ENCODE assay signal across 8 cellular contexts in the genomic region with DNA sequence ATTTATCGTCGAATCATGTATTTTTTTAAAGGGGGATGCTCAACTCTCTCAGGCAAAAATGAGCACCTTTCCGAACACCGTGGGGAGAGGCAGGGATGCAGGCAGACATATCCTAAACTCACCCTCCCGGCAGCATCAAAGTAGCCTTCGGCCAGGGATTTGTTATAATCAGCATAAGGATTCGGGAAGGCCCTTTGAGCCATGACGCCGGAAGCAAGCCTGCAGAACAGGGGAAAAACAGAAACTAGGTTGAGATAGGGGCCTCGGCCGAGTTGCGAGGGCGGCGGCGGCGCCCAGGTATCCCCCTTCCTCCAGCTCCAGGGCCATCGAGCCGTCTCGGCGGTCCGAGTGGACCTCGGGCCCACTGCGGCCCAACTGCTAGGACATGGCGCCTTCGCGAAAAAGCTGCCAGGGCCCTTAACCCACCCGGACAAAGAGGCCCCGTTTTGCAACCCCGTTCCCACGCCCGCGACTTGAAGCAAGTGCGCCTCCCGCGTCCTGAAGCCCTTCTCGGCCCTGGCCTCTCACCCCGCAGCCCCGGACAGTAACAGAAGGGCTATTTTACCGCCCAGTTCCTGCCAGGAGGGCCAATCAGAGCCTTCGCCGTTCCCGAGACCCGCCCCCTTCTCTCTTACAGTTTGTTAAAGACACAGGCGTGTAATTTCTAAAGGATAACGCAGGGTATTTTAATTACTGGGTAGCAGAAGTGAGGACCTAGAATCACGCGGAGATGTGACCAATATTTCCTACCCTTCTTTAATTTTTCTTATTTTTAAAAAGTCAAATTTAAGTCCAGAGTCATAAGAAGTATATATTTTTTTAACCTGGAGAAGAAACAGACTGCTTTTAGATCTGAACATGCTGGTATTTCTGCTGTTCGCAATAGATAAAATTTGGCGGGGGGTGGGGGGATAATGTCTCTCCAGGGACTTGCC. TPM values are rescaled to one million over a fixed set of nuclear protein-coding genes. Genes with fewer than 3 reads are reported as not detected.
DNase-seq lines count a peak whose midpoint lies in the region; ATAC-seq and TF ChIP-seq lines count a peak whose summit lies in the region.

A gene with protein sequence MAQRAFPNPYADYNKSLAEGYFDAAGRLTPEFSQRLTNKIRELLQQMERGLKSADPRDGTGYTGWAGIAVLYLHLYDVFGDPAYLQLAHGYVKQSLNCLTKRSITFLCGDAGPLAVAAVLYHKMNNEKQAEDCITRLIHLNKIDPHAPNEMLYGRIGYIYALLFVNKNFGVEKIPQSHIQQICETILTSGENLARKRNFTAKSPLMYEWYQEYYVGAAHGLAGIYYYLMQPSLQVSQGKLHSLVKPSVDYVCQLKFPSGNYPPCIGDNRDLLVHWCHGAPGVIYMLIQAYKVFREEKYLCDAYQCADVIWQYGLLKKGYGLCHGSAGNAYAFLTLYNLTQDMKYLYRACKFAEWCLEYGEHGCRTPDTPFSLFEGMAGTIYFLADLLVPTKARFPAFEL (minus strand): TSS at position 566 of the 935 bp plus-strand sequence. CDS start 363 bp downstream, at position 203.

- peak; percentile 85 for DNase-seq in CD14-positive monocyte (ENCODE audit: low spot score)
- peak; percentile 97 for DNase-seq in NCI-H82 (lab: John Stamatoyannopoulos, UW)
- DNase-seq in activated CD4-positive, alpha-beta memory T cell treated with anti-CD3 and anti-CD28 coated beads, Interleukin-2, amount 10 ng/mL, durations not matched to agents 7 days and 5 days, result peak; percentile 88
- peak; percentile 91 to 94 (median 94) for DNase-seq in right lobe of liver
- peak; percentile 71 to 77 for DNase-seq in stimulated activated CD4-positive, alpha-beta T cell treated with anti-CD3 and anti-CD28 coated beads, Interleukin-4, amount 100 ng/mL, for 4 hours

- H3K36me3 Mint-ChIP-seq in CD14-positive monocyte, result peaks cover 7 to 8% of the 10 kb centered on the region in 2 donors
- peaks cover 25% of the 10 kb centered on the region for H3K36me3 Mint-ChIP-seq in activated CD4-positive, alpha-beta memory T cell treated with anti-CD3 and anti-CD28 coated beads, Interleukin-2, amount 10 ng/mL, durations not matched to agents 7 days and 5 days (ENCODE audit: low read depth)

- no peaks in the 10 kb centered on the region for H3K9me3 ChIP-seq in duodenal mucosa (ENCODE audit: control insufficient read depth in 1 of 2, low read length in 2 of 2)
- H3K9me3 ChIP-seq in right lobe of liver, result no peaks in the 10 kb centered on the region

- TF ChIP-seq POLR2A in right lobe of liver (IDR thresholded peaks at IDR 0.05), result peak; percentile 82

- peaks cover 16 to 19% of the 10 kb centered on the region in 2 donors for H3K4me1 ChIP-seq in duodenal mucosa (ENCODE audit: control insufficient read depth in 1 of 2, insufficient read depth in 2 of 2, low read length in 2 of 2)
- H3K4me1 ChIP-seq in right lobe of liver, result peaks cover 0 to 5% (median 2%) of the 10 kb centered on the region in 4 donors

- peak within 1 kb of the TSS; percentile 96 to 97 for H3K4me3 Mint-ChIP-seq in CD14-positive monocyte
- H3K4me3 Mint-ChIP-seq in activated CD4-positive, alpha-beta memory T cell treated with anti-CD3 and anti-CD28 coated beads, Interleukin-2, amount 10 ng/mL, durations not matched to agents 7 days and 5 days, result peak within 1 kb of the TSS; percentile 99

- intact Hi-C loops in CD14-positive monocyte (cut with micrococcal nuclease), result no loop called here
- intact Hi-C loops in right lobe of liver (cut with DNase I), result no loop called here

- no peak for TF ChIP-seq CTCF in CD14-positive monocyte (IDR thresholded peaks at IDR 0.05)
- TF ChIP-seq CTCF in right lobe of liver (IDR thresholded peaks at IDR 0.05), result peak in 1 of 4 donors; percentile 11

- no peaks in the 10 kb centered on the region for H3K27me3 ChIP-seq in duodenal mucosa (ENCODE audit: control insufficient read depth in 1 of 2, insufficient read depth in 2 of 2, low read length in 2 of 2)
- no peaks in the 10 kb centered on the region for H3K27me3 ChIP-seq in right lobe of liver

- H3K27me3 Mint-ChIP-seq in CD14-positive monocyte (ENCODE audit: low read depth in 3 of 3), result no peaks in the 10 kb centered on the region
- no peaks in the 10 kb centered on the region for H3K27me3 Mint-ChIP-seq in activated CD4-positive, alpha-beta memory T cell treated with anti-CD3 and anti-CD28 coated beads, Interleukin-2, amount 10 ng/mL, durations not matched to agents 7 days and 5 days

- CTCF ChIA-PET in activated CD4-positive, alpha-beta memory T cell treated with anti-CD3 and anti-CD28 coated beads, Interleukin-2, amount 10 ng/mL, durations not matched to agents 7 days and 5 days (lab: Charles Lee), result interaction anchor here (0.9 to 1.4 kb wide), 3 partner anchors 13 to 28 kb away, joined by 3 to 5 read pairs (median 3); no protein-coding TSS in a partner anchor

- peaks cover 27% of the 10 kb centered on the region for H3K4me1 Mint-ChIP-seq in CD14-positive monocyte
- H3K4me1 Mint-ChIP-seq in activated CD4-positive, alpha-beta memory T cell treated with anti-CD3 and anti-CD28 coated beads, Interleukin-2, amount 10 ng/mL, durations not matched to agents 7 days and 5 days, result peaks cover 49% of the 10 kb centered on the region

- H3K9ac ChIP-seq in duodenal mucosa (ENCODE audit: low read depth in 1 of 2, low read length in 2 of 2), result peak within 1 kb of the TSS; percentile 79 to 81

- under 1% methylated on average over 31 of the region's 49 CpGs for WGBS in right lobe of liver (ENCODE audit: insufficient coverage, low coverage, low lambda C conversion rate, missing lambda C conversion rate)

- no peaks in the 10 kb centered on the region for H3K9me3 Mint-ChIP-seq in CD14-positive monocyte
- no peaks in the 10 kb centered on the region for H3K9me3 Mint-ChIP-seq in activated CD4-positive, alpha-beta memory T cell treated with anti-CD3 and anti-CD28 coated beads, Interleukin-2, amount 10 ng/mL, durations not matched to agents 7 days and 5 days

- H3K27ac ChIP-seq in duodenal mucosa (ENCODE audit: low read depth, low read length) (peak within 1 kb of the TSS; percentile 65), right lobe of liver (peak within 1 kb of the TSS; percentile 56 to 74 (median 64))

- POLR2A ChIA-PET in activated CD4-positive, alpha-beta memory T cell treated with anti-CD3 and anti-CD28 coated beads, Interleukin-2, amount 10 ng/mL, durations not matched to agents 7 days and 5 days (lab: Charles Lee), result no interaction called here

- H3K4me3 ChIP-seq in duodenal mucosa (ENCODE audit: low read depth in 1 of 2, low read length in 2 of 2), result peak within 1 kb of the TSS; percentile 87 to 96
- H3K4me3 ChIP-seq in right lobe of liver, result peak within 1 kb of the TSS; percentile 64 to 90 (median 77)

- H3K27ac Mint-ChIP-seq in CD14-positive monocyte, result peak within 1 kb of the TSS; percentile 81 to 93 (median 91)
- H3K27ac Mint-ChIP-seq in activated CD4-positive, alpha-beta memory T cell treated with anti-CD3 and anti-CD28 coated beads, Interleukin-2, amount 10 ng/mL, durations not matched to agents 7 days and 5 days, result peak within 1 kb of the TSS; percentile 96

- ATAC-seq in GM19395 (IDR thresholded peaks at IDR 0.05; ENCODE audit: unreplicated experiment), result peak; percentile 100
- ATAC-seq in HG03565 (IDR thresholded peaks at IDR 0.05; ENCODE audit: unreplicated experiment), result peak; percentile 100
- ATAC-seq in right lobe of liver, result peak; percentile 100

- H3K36me3 ChIP-seq in duodenal mucosa (ENCODE audit: control insufficient read depth in 1 of 2, insufficient read depth in 2 of 2, low read length in 2 of 2) (peaks cover 5 to 9% of the 10 kb centered on the region in 2 donors), right lobe of liver (peaks cover 0 to 6% (median under 1%) of the 10 kb centered on the region in 4 donors)

RNA-seq across cellular contexts. Expression of the gene that starts here (rescaled TPM):
- polyA plus RNA-seq in CD14-positive monocyte, result 10 to 100 TPM in 1 of 2 donors, 1 to 10 TPM in 1; 4.8 to 11.1 TPM
- 10 to 100 TPM; 40.0 to 43.5 TPM for total RNA-seq in activated CD4-positive, alpha-beta memory T cell treated with anti-CD3 and anti-CD28 coated beads, Interleukin-2, amount 10 ng/mL, durations not matched to agents 7 days and 5 days
- total RNA-seq in right lobe of liver, result 10 to 100 TPM; 16.1 to 20.6 (median 17.5) TPM

Comparison
In these comparisons a context has a peak if more than half of its experiments do, and no peak if none do; other contexts are left out.
1. Peak in every context shown above with its lines: DNase-seq, ATAC-seq, H3K4me3 ChIP-seq and H3K27ac ChIP-seq.